10 cellular contexts compared by ENCODE assay signal in genomic region chr17:1390422-1391367, GRCh38. TPM values are rescaled to one million over a fixed set of nuclear protein-coding genes. Genes with fewer than 3 reads are reported as not detected.
DNase-seq lines count a peak whose midpoint lies in the region; ATAC-seq, FAIRE-seq and TF ChIP-seq lines count a peak whose summit lies in the region.
"Had no signal": no experiment of that assay in that cellular context is flagged by ENCODE, and none has a peak within 500 bp of the region (broad histone marks: within the 10 kb centered on the region; RNA-seq: fewer than 3 reads in every experiment).

No MANE protein-coding gene starts in this region.

- peaks cover 32% of the 10 kb centered on the region for H3K4me1 Mint-ChIP-seq in T-helper 17 cell

- H3K36me3 ChIP-seq in heart left ventricle, result peaks cover 0 to 4% (median 0%) of the 10 kb centered on the region in 9 donors
- H3K36me3 ChIP-seq in spleen, result peaks cover 0 to 24% (median 0%) of the 10 kb centered on the region in 6 donors
- H3K36me3 ChIP-seq in effector memory CD4-positive, alpha-beta T cell (ENCODE audit: control insufficient read depth, insufficient read depth, low read length), result peaks cover 3% of the 10 kb centered on the region

- H3K27me3 ChIP-seq in HL-60 (ENCODE audit: insufficient read depth, poor library complexity, severe bottlenecking) (no peaks in the 10 kb centered on the region), heart left ventricle (no peaks in the 10 kb centered on the region), spleen (replicated peaks in 1 of 7) (no peaks in the 10 kb centered on the region)
- no peaks in the 10 kb centered on the region for H3K27me3 ChIP-seq in effector memory CD4-positive, alpha-beta T cell (replicated peaks; ENCODE audit: control insufficient read depth, insufficient read depth, low read length, poor library complexity, severe bottlenecking)

- TF ChIP-seq CTCF in HL-60 (IDR thresholded peaks at IDR 0.05; ENCODE audit: insufficient read depth, low read length) (no peak), heart left ventricle (IDR thresholded peaks at IDR 0.05) (no peak), spleen (IDR thresholded peaks at IDR 0.05 in 8 of 11, conservative IDR thresholded peaks at IDR 0.05 in 3 of 11) (no peak)

- peak overlapping the region; percentile 47 for H3K4me3 Mint-ChIP-seq in T-helper 17 cell

- WGBS in heart left ventricle, 4 donors, result 7 to 12% (median 8%) methylated on average over 6 of the region's 6 CpGs
- 26 to 44% (median 30%) methylated on average over 6 of the region's 6 CpGs for WGBS in spleen, 5 donors

- H3K9me3 ChIP-seq in T-helper 17 cell (ENCODE audit: control insufficient read depth, low read length, poor library complexity, severe bottlenecking) (no peaks in the 10 kb centered on the region), heart left ventricle (no peaks in the 10 kb centered on the region), spleen (no peaks in the 10 kb centered on the region)
- no peaks in the 10 kb centered on the region for H3K9me3 ChIP-seq in effector memory CD4-positive, alpha-beta T cell (ENCODE audit: control insufficient read depth, low read length)

- H3K4me3 ChIP-seq in HL-60 (replicated peaks; ENCODE audit: insufficient read depth, low read length) (no peak overlapping the region), heart left ventricle (peak overlapping the region in 8 of 12 donors; percentile 1 to 24 (median 10)), spleen (peak overlapping the region in 1 of 8 donors; percentile 7)
- no peak overlapping the region for H3K4me3 ChIP-seq in effector memory CD4-positive, alpha-beta T cell (ENCODE audit: insufficient read depth, low read depth, low read length, poor library complexity, severe bottlenecking)

- intact Hi-C loops in heart left ventricle (cut with DNase I) (loop anchor here in 2 of 10 donors (10.0 kb wide), 2 partner anchors 64 to 124 kb away; partner anchors contain the start of genes CRK (in 1 of the 2) and INPP5K (in 1 of the 2)), spleen (cut with DNase I; ENCODE audit: low total_unique reads) (no loop called here)

- FAIRE-seq in H54 (lab: Jason Lieb, UNC), result no peak

- no peaks in the 10 kb centered on the region for H3K27me3 Mint-ChIP-seq in T-helper 17 cell

- DNase-seq in HL-60 (ENCODE audit: low read depth in 1 of 2, low spot score in 1 of 2), result peak; percentile 43 to 50
- DNase-seq in T-helper 17 cell, result no peak
- peak in 1 of 5 donors; percentile 33 for DNase-seq in heart left ventricle
- no peak for DNase-seq in spleen
- DNase-seq in Ammon's horn (ENCODE audit: low spot score), result no peak
- DNase-seq in H54 (ENCODE audit: insufficient read length, low spot score), result no peak
- DNase-seq in effector memory CD4-positive, alpha-beta T cell, result no peak
- DNase-seq in globus pallidus (ENCODE audit: low spot score), result no peak
- DNase-seq: activated CD4-positive, alpha-beta T cell treated with anti-CD3 and anti-CD28 coated beads, Interleukin-2, amount 50 U/mL, for 4 hours; NCI-H2081 had no signal

- TF ChIP-seq POLR2A in heart left ventricle (IDR thresholded peaks at IDR 0.05) (no peak), spleen (IDR thresholded peaks at IDR 0.05) (no peak), H54 (IDR thresholded peaks at IDR 0.05; ENCODE audit: low read depth, low read length) (no peak)

- H3K4me1 ChIP-seq in heart left ventricle (peaks cover 16 to 97% (median 89%) of the 10 kb centered on the region in 12 donors), spleen (peaks cover 69 to 100% (median 97%) of the 10 kb centered on the region in 6 donors)
- H3K4me1 ChIP-seq in effector memory CD4-positive, alpha-beta T cell (ENCODE audit: control insufficient read depth, insufficient read depth, low read length, poor library complexity, severe bottlenecking), result peaks cover 49% of the 10 kb centered on the region

- no peaks in the 10 kb centered on the region for H3K36me3 Mint-ChIP-seq in T-helper 17 cell (ENCODE audit: low read depth)

- ATAC-seq in T-helper 17 cell, result no peak
- peak; percentile 74 to 91 (median 82) for ATAC-seq in heart left ventricle

- H3K27ac Mint-ChIP-seq in T-helper 17 cell, result peak overlapping the region; percentile 83

- H3K27ac ChIP-seq in HL-60 (replicated peaks) (peak overlapping the region; percentile 42; the same call in 1 of the 2 replicates), heart left ventricle (peak overlapping the region; percentile 50 to 80 (median 72)), spleen (peak overlapping the region in 6 of 8 donors; percentile 26 to 58 (median 38))
- no peak overlapping the region for H3K27ac ChIP-seq in effector memory CD4-positive, alpha-beta T cell (ENCODE audit: insufficient read depth, low read length, poor library complexity, severe bottlenecking)

RNA-seq across cellular contexts. Expression of gene YWHAE, which starts 9.3 kb away (rescaled TPM):
- 100 to 1,000 TPM; 142 to 146 TPM for total RNA-seq in T-helper 17 cell
- total RNA-seq in heart left ventricle, result 1,000 to 10,000 TPM in 1 of 9 donors, 100 to 1,000 TPM in 8; 562 to 1,150 (median 618) TPM
- 100 to 1,000 TPM; 401 to 774 TPM for polyA plus RNA-seq in heart left ventricle
- total RNA-seq in spleen, result 100 to 1,000 TPM; 234 to 645 (median 289) TPM
- 100 to 1,000 TPM; 104 to 199 (median 142) TPM for polyA plus RNA-seq in spleen

Comparison
In these comparisons a context has a peak if more than half of its experiments do, and no peak if none do; other contexts are left out.
1. DNase-seq: peak in HL-60 (2 of 2); none in T-helper 17 cell (0 of 3), spleen (single experiment), Ammon's horn (single experiment), H54 (single experiment), effector memory CD4-positive, alpha-beta T cell (0 of 3) and globus pallidus (single experiment).
2. H3K4me3 ChIP-seq: peak in heart left ventricle (8 of 12); none in HL-60 (single experiment) and effector memory CD4-positive, alpha-beta T cell (single experiment).